In genomic region chr2:96205238-96205637, GRCh38 we compare ENCODE assay signal across 9 cellular contexts. TPM values are rescaled to one million over a fixed set of nuclear protein-coding genes. Genes with fewer than 3 reads are reported as not detected.
DNase-seq lines count a peak whose midpoint lies in the region; ATAC-seq, FAIRE-seq and TF ChIP-seq lines count a peak whose summit lies in the region.
"Had no signal": no experiment of that assay in that cellular context is flagged by ENCODE, and none has a peak within 500 bp of the region (broad histone marks: within the 10 kb centered on the region; RNA-seq: fewer than 3 reads in every experiment).

No MANE protein-coding gene starts in this region.

- peaks cover 50% of the 10 kb centered on the region for H3K4me1 ChIP-seq in ACC112 (ENCODE audit: control insufficient read depth, insufficient read depth, low read length, unreplicated experiment)
- peaks cover 26 to 42% of the 10 kb centered on the region in 2 experiments for H3K4me1 ChIP-seq in K562 (replicated peaks in 1 of 2; ENCODE audit: control insufficient read depth in 2 of 2, insufficient read depth in 2 of 2, low read length in 2 of 2)
- H3K4me1 ChIP-seq in mesendoderm (ENCODE audit: control insufficient read depth, low read depth, low read length), result peaks cover 2% of the 10 kb centered on the region

- H3K9ac ChIP-seq in K562 (ENCODE audit: insufficient read depth in 1 of 2, low read depth in 2 of 2, low read length in 2 of 2) (peak overlapping the region; percentile 12 to 36; a peak in 1 of 4 replicates), mesendoderm (ENCODE audit: low read length) (peak overlapping the region; percentile 40)

- H3K4me3 ChIP-seq in ACC112 (ENCODE audit: low read depth, low read length), result peak overlapping the region; percentile 71
- H3K4me3 ChIP-seq in HL-60 (replicated peaks; ENCODE audit: insufficient read depth, low read length), result 0 out of 2 replicates have a peak overlapping the region, but pooled peaks have one; percentile 1
- H3K4me3 ChIP-seq in K562, result peak overlapping the region; percentile 10; the same call in 1 of the 2 replicates
- no peak overlapping the region for H3K4me3 ChIP-seq in mesendoderm (ENCODE audit: low read length)

- H3K79me2 ChIP-seq in ACC112 (ENCODE audit: control insufficient read depth, insufficient read depth, low read length, unreplicated experiment), result peaks cover 90% of the 10 kb centered on the region
- peaks cover 96% of the 10 kb centered on the region for H3K79me2 ChIP-seq in K562 (ENCODE audit: control insufficient read depth, insufficient read depth, low read length)
- H3K79me2 ChIP-seq in mesendoderm (ENCODE audit: control insufficient read depth, insufficient read depth, low read length), result peaks cover 67% of the 10 kb centered on the region

- peak overlapping the region; percentile 44 for H3K56ac ChIP-seq in mesendoderm (ENCODE audit: low read length)

- CTCF ChIA-PET in K562 (lab: Yijun Ruan, JAX; ENCODE audit: low intra/inter-chr PET ratio), result no interaction called here

- H3K18ac ChIP-seq in mesendoderm (ENCODE audit: low read length), result no peak overlapping the region

- no peak overlapping the region for H2BK5ac ChIP-seq in mesendoderm (ENCODE audit: low read length)

- no peak overlapping the region for H2BK15ac ChIP-seq in mesendoderm (replicated peaks; ENCODE audit: low read depth)

- WGBS in K562 (ENCODE audit: insufficient coverage, low coverage, missing lambda C conversion rate), result 15% methylated on average over 4 of the region's 4 CpGs
- no CpG with 5 or more reads among the region's 4 CpGs for WGBS in mesendoderm (ENCODE audit: extremely low coverage, insufficient coverage, low lambda C conversion rate)

- H3K27me3 ChIP-seq in ACC112 (ENCODE audit: insufficient read depth, low read length) (no peaks in the 10 kb centered on the region), HL-60 (ENCODE audit: insufficient read depth, poor library complexity, severe bottlenecking) (no peaks in the 10 kb centered on the region), K562 (ENCODE audit: control insufficient read depth in 2 of 2, insufficient read depth in 2 of 2, low read length in 2 of 2) (no peaks in the 10 kb centered on the region), mesendoderm (ENCODE audit: insufficient read depth, low read length, poor library complexity) (no peaks in the 10 kb centered on the region)

- in situ Hi-C loops in K562 (cut with MboI), result no loop called here

- no peak overlapping the region for H2BK120ac ChIP-seq in mesendoderm (ENCODE audit: low read depth, low read length)

- H3K23ac ChIP-seq in mesendoderm (ENCODE audit: low read length), result no peak overlapping the region

- H2AK5ac ChIP-seq in mesendoderm (ENCODE audit: low read length), result no peak overlapping the region

- intact Hi-C loops in K562 (cut with micrococcal nuclease), result no loop called here

- H4K8ac ChIP-seq in mesendoderm (ENCODE audit: low read depth, low read length), result no peak overlapping the region

- ATAC-seq in K562 (no peak), GM21515 (IDR thresholded peaks at IDR 0.05; ENCODE audit: unreplicated experiment) (no peak)

- TF ChIP-seq POLR2A in K562 (conservative IDR thresholded peaks at IDR 0.05), result no peak

- H3K9me1 ChIP-seq in K562 (ENCODE audit: control insufficient read depth, insufficient read depth, low read length), result no peaks in the 10 kb centered on the region

- no peak overlapping the region for H3K4ac ChIP-seq in mesendoderm (ENCODE audit: low read depth, low read length)

- TF ChIP-seq CTCF in HL-60 (IDR thresholded peaks at IDR 0.05; ENCODE audit: insufficient read depth, low read length) (no peak), K562 (IDR thresholded peaks at IDR 0.05 in 2 of 3, conservative IDR thresholded peaks at IDR 0.05 in 1 of 3; ENCODE audit: insufficient read depth in 2 of 3, low read depth in 1 of 3, low read length in 3 of 3) (no peak)

- no peak overlapping the region for H2AFZ ChIP-seq in ACC112 (ENCODE audit: low read length, unreplicated experiment)
- no peak overlapping the region for H2AFZ ChIP-seq in K562 (ENCODE audit: low read depth, low read length)

- peaks cover 34% of the 10 kb centered on the region for H4K20me1 ChIP-seq in K562 (replicated peaks; ENCODE audit: control insufficient read depth, insufficient read depth, low read length)

- no TSS peak for BruUV-seq in K562 (replicated peaks; lab: Mats Ljungman, UMichigan)

- peaks cover 9% of the 10 kb centered on the region for H3K79me1 ChIP-seq in mesendoderm (ENCODE audit: low read length)

- H3K4me2 ChIP-seq in K562 (ENCODE audit: insufficient read depth, low read length), result peak overlapping the region; percentile 66
- H3K4me2 ChIP-seq in mesendoderm (ENCODE audit: low read length), result no peak overlapping the region

- POLR2A ChIA-PET in K562 (lab: Yijun Ruan, JAX), result interaction anchor here (0.6 to 0.7 kb wide), 3 partner anchors 9 to 373 kb away, joined by 3 read pairs; no protein-coding TSS in a partner anchor

- no peaks in the 10 kb centered on the region for H3K9me3 ChIP-seq in K562 (replicated peaks; ENCODE audit: control insufficient read depth, insufficient read depth, low read depth, low read length)

- H4K5ac ChIP-seq in mesendoderm (ENCODE audit: low read length), result no peak overlapping the region

- no peak for TF ChIP-seq EP300 in K562 (IDR thresholded peaks at IDR 0.05; ENCODE audit: low read length)

- DNase-seq in HL-60 (ENCODE audit: low read depth in 1 of 2, low spot score in 1 of 2) (no peak), K562 (ENCODE audit: extremely low read depth in 1 of 4, low spot score in 3 of 4) (no peak), mesendoderm (no peak), DMS 273 treated with DMSO at 0.1 percent for 48 hours (lab: John Stamatoyannopoulos, UW) (no peak)
- no peak for DNase-seq in activated effector memory CD4-positive, alpha-beta T cell treated with anti-CD3 and anti-CD28 coated beads, Interleukin-2, amount 50 U/mL, for 16 hours
- no peak for DNase-seq in activated effector memory CD4-positive, alpha-beta T cell treated with Interleukin-2 at 50 U/mL for 16 hours

- TF ChIP-seq RAD21 in K562 (CRISPR knock-in tag; conservative IDR thresholded peaks at IDR 0.05 in 1 of 2, IDR thresholded peaks at IDR 0.05 in 1 of 2), result no peak

- H3K27ac ChIP-seq in ACC112 (ENCODE audit: low read depth, low read length) (peak overlapping the region; percentile 66), HL-60 (replicated peaks) (no peak overlapping the region), K562 (ENCODE audit: extremely low read depth, low read depth, low read length) (peak overlapping the region; percentile 16; the same call in 1 of the 3 replicates), mesendoderm (ENCODE audit: low read depth, low read length) (no peak overlapping the region)

- FAIRE-seq in K562 (lab: Jason Lieb, UNC), result no peak
- FAIRE-seq: GM18507 had no signal

- no peaks in the 10 kb centered on the region; the same call in 1 of the 2 replicates for H3K36me3 ChIP-seq in ACC112 (ENCODE audit: insufficient read depth, low read length)
- peaks cover 45% of the 10 kb centered on the region for H3K36me3 ChIP-seq in K562 (ENCODE audit: control insufficient read depth, insufficient read depth, low read length)
- H3K36me3 ChIP-seq in mesendoderm (ENCODE audit: control insufficient read depth, insufficient read depth, low read length), result no peaks in the 10 kb centered on the region

TF ChIP-seq in K562, 482 proteins besides CTCF, POLR2A, EP300 and RAD21 (continues in another document):
- TF ChIP-seq HDGF (IDR thresholded peaks at IDR 0.05) (no peak), CAMTA2 (CRISPR knock-in tag; conservative IDR thresholded peaks at IDR 0.05) (no peak), SREBF2 (CRISPR knock-in tag; IDR thresholded peaks at IDR 0.05) (no peak), CXXC5 (CRISPR knock-in tag; IDR thresholded peaks at IDR 0.05) (no peak)

RNA-seq across cellular contexts. Expression of gene STARD7, which starts 3.4 kb away (rescaled TPM):
- total RNA-seq in K562 (2011; cell fraction: chromatin; rRNA removed; ENCODE audit: low replicate concordance), result 162 and 181 TPM in 2 replicates
- total RNA-seq in K562 (2011; cell fraction: nucleolus; rRNA removed), result 102 and 117 TPM in 2 replicates
- total RNA-seq in K562 (2011; cell fraction: nucleoplasm; rRNA removed), result 122 and 139 TPM in 2 replicates
- total RNA-seq in K562 (2014; rRNA removed) (147 and 306 TPM in 2 replicates), K562 (2014; rRNA removed; fragmentation: Illumina TruSeq; extraction: Trizol) (173 and 193 TPM in 2 replicates), K562 (2015; rRNA removed; fragmentation: Illumina TruSeq; extraction: Trizol) (170 and 173 TPM in 2 replicates), K562 (2021) (192 and 196 TPM in 2 replicates)
- polyA plus RNA-seq in K562 (2011; rRNA removed) (95.3 and 108 TPM in 2 replicates), K562 (2014; fragmentation: Illumina TruSeq; extraction: Trizol) (136 and 145 TPM in 2 replicates), K562 (2014; fragmentation: Nextera tagmentation; extraction: Ambion mirVana) (100 to 1,000 TPM in 1 of 2 experiments, 10 to 100 TPM in 1; 90.9 to 140 TPM), K562 (2014; rRNA removed) (103 and 122 TPM in 2 replicates)
- 41.7 and 76.2 TPM in 2 replicates for polyA plus RNA-seq in K562 (2011; cell fraction: cytosol; rRNA removed)
- polyA plus RNA-seq in K562 (2011; cell fraction: nucleus; rRNA removed), result 118 and 127 TPM in 2 replicates
- polyA plus RNA-seq in K562 (2012), result 80.3 and 106 TPM in 2 replicates
- 143 and 146 TPM in 2 replicates for polyA minus RNA-seq in K562 (2011; rRNA and poly(A)+ RNA removed)
- 72.4 and 78.6 TPM in 2 replicates for polyA minus RNA-seq in K562 (2011; cell fraction: cytosol; rRNA and poly(A)+ RNA removed)
- 76.7 and 83.3 TPM in 2 replicates for polyA minus RNA-seq in K562 (2011; cell fraction: nucleus; rRNA and poly(A)+ RNA removed)
- 93.9 TPM for polyA plus RNA-seq in mesendoderm (2013, experiment 1 of 2)
- 92.1 TPM for polyA plus RNA-seq in mesendoderm (2013, experiment 2 of 2)

RNA-seq across cellular contexts. Expression of gene DUSP2, which starts 60.0 kb away (rescaled TPM):
- 0.16 TPM in 1 of 2 replicates, not detected in the other for total RNA-seq in K562 (2011; cell fraction: chromatin; rRNA removed; ENCODE audit: low replicate concordance)
- 0.33 TPM in 1 of 2 replicates, not detected in the other for total RNA-seq in K562 (2011; cell fraction: nucleolus; rRNA removed)
- not detected in 2 replicates for total RNA-seq in K562 (2011; cell fraction: nucleoplasm; rRNA removed)
- total RNA-seq in K562 (2014; rRNA removed) (not detected in 2 replicates), K562 (2014; rRNA removed; fragmentation: Illumina TruSeq; extraction: Trizol) (not detected in 2 replicates), K562 (2015; rRNA removed; fragmentation: Illumina TruSeq; extraction: Trizol) (not detected in 2 replicates), K562 (2021) (0.18 and 0.42 TPM in 2 replicates)
- polyA plus RNA-seq in K562 (2011; rRNA removed) (0.04 TPM in 1 of 2 replicates, not detected in the other), K562 (2014; fragmentation: Illumina TruSeq; extraction: Trizol) (not detected in 2 replicates), K562 (2014; fragmentation: Nextera tagmentation; extraction: Ambion mirVana) (not detected), K562 (2014; rRNA removed) (not detected in 2 replicates)
- polyA plus RNA-seq in K562 (2011; cell fraction: cytosol; rRNA removed), result 0.06 and 0.07 TPM in 2 replicates
- 0.14 and 0.64 TPM in 2 replicates for polyA plus RNA-seq in K562 (2011; cell fraction: nucleus; rRNA removed)
- 0.08 TPM in 1 of 2 replicates, not detected in the other for polyA plus RNA-seq in K562 (2012)
- polyA minus RNA-seq in K562 (2011; rRNA and poly(A)+ RNA removed), result not detected in 2 replicates
- polyA minus RNA-seq in K562 (2011; cell fraction: cytosol; rRNA and poly(A)+ RNA removed), result 0.76 and 1.8 TPM in 2 replicates
- polyA minus RNA-seq in K562 (2011; cell fraction: nucleus; rRNA and poly(A)+ RNA removed), result 0.40 and 0.89 TPM in 2 replicates
- 6.8 TPM for polyA plus RNA-seq in mesendoderm (2013, experiment 1 of 2)
- polyA plus RNA-seq in mesendoderm (2013, experiment 2 of 2), result 6.7 TPM

Comparison
In these comparisons a context has a peak if more than half of its experiments do, and no peak if none do; other contexts are left out.
1. H3K27ac ChIP-seq: peak in ACC112 (single experiment) and K562 (single experiment); none in HL-60 (single experiment) and mesendoderm (single experiment).